17 cellular contexts compared by ENCODE assay signal in the genomic region with DNA sequence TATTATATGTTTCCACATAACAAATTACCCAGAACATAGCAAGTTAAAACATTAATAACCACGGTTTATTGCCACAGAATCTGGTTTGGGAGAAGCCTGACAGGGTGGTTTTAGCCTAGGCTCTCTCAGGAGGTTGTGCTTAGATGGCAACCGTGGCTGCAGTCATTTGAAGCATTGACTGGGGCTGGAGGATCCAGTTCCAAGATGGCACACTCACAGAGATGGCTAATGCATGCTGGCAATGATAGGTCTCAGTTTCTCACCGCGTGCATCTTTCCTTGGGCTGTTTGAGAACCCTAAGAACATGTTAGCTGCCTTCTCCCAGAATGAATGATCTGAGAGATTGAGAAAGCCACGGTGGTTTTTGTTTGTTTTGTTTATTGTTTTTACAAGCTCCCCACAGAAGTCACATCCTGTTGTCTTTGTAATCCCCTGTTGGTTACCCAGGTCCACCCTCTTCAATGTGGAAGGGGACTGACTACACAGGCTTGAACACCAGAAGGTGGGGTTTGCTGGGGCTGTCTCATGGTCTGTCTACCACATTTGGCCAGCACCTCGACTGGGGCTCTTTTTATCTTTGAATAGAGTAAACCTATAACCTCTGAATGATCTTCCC.
"Had no signal": no experiment of that assay in that cellular context is flagged by ENCODE, and none has a peak within 500 bp of the region (broad histone marks: within the 10 kb centered on the region; RNA-seq: fewer than 3 reads in every experiment).

No MANE protein-coding gene starts in this region.

- H3K4me3 ChIP-seq: tibial artery, vagina had no signal

- H3K9me3 ChIP-seq: tibial artery, vagina had no signal

- H3K4me3 Mint-ChIP-seq: activated CD4-positive, alpha-beta T cell treated with anti-CD3 and anti-CD28 coated beads, Interleukin-2, amount 10 ng/mL, durations not matched to agents 7 days and 5 days had no signal

- H3K27ac ChIP-seq: epithelial cell of prostate, tibial artery, vagina had no signal

- DNase-seq: activated CD4-positive, alpha-beta T cell treated with anti-CD3 and anti-CD28 coated beads, Interleukin-2, amount 10 ng/mL, durations not matched to agents 7 days and 5 days; activated CD4-positive, CD25-positive, alpha-beta regulatory T cell; activated naive CD4-positive, alpha-beta T cell treated with anti-CD3 and anti-CD28 coated beads, Interleukin-2, amount 50 U/mL, for 16 hours; activated T-cell treated with anti-CD3 and anti-CD28 coated beads, Interleukin-2, amount 50 U/mL, for 1 hour; dermis blood vessel endothelial cell; foreskin melanocyte; kidney glomerular epithelial cell; nucleus accumbens; posterior cingulate gyrus; retina; stimulated activated CD4-positive, alpha-beta T cell treated with anti-CD3 and anti-CD28 coated beads, Interleukin-15, amount 100 ng/mL, for 24 hours; stimulated activated CD4-positive, alpha-beta T cell treated with anti-CD3 and anti-CD28 coated beads, Interleukin-4, amount 100 ng/mL, for 1 hour; stimulated activated naive CD4-positive, alpha-beta T cell; tibial artery had no signal

- H3K36me3 Mint-ChIP-seq: natural killer cell treated with Interleukin-12 subunit alpha and Interleukin-12 subunit beta and Interleukin-15 and Interleukin-18, amount 100 ng/mL, for 72 hours had no signal

- H3K4me1 ChIP-seq: tibial artery, vagina had no signal

- H3K27me3 ChIP-seq: tibial artery, vagina had no signal

- H3K9me3 Mint-ChIP-seq: activated CD4-positive, alpha-beta T cell treated with anti-CD3 and anti-CD28 coated beads, Interleukin-2, amount 10 ng/mL, durations not matched to agents 7 days and 5 days; natural killer cell treated with Interleukin-12 subunit alpha and Interleukin-12 subunit beta and Interleukin-15 and Interleukin-18, amount 100 ng/mL, for 72 hours had no signal

- H3K36me3 ChIP-seq: tibial artery, vagina had no signal

- H3K27ac Mint-ChIP-seq: activated CD4-positive, alpha-beta T cell treated with anti-CD3 and anti-CD28 coated beads, Interleukin-2, amount 10 ng/mL, durations not matched to agents 7 days and 5 days had no signal
